2 cellular contexts compared by ENCODE assay signal in the genomic region with DNA sequence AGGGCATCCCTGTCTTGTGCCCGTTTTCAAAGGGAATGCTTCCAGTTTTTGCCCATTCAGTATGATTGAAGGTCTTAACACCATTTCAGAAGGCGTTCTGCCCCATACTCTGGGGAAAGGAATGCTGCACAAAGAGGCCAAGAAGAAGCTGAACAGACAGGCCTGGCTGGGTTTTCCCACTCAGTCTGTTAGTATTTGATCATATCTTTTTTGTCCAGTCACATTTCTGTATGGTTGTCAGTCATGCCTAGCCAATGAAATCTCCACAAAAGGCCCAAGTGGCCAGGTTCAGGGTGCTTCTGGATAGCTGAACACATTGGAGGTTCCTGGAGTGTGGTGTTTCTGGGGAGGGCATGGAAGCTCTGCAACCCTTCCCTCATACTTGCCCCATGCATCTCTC.
TF ChIP-seq lines count a peak whose summit lies in the region.

No MANE protein-coding gene starts in this region.

TF ChIP-seq in SK-N-SH treated with all-trans-retinoic acid at 6 μM for 48 hours, 23 proteins besides CTCF, POLR2A, EP300 and RAD21 (continued from another document):
- TF ChIP-seq, protein P1, sequence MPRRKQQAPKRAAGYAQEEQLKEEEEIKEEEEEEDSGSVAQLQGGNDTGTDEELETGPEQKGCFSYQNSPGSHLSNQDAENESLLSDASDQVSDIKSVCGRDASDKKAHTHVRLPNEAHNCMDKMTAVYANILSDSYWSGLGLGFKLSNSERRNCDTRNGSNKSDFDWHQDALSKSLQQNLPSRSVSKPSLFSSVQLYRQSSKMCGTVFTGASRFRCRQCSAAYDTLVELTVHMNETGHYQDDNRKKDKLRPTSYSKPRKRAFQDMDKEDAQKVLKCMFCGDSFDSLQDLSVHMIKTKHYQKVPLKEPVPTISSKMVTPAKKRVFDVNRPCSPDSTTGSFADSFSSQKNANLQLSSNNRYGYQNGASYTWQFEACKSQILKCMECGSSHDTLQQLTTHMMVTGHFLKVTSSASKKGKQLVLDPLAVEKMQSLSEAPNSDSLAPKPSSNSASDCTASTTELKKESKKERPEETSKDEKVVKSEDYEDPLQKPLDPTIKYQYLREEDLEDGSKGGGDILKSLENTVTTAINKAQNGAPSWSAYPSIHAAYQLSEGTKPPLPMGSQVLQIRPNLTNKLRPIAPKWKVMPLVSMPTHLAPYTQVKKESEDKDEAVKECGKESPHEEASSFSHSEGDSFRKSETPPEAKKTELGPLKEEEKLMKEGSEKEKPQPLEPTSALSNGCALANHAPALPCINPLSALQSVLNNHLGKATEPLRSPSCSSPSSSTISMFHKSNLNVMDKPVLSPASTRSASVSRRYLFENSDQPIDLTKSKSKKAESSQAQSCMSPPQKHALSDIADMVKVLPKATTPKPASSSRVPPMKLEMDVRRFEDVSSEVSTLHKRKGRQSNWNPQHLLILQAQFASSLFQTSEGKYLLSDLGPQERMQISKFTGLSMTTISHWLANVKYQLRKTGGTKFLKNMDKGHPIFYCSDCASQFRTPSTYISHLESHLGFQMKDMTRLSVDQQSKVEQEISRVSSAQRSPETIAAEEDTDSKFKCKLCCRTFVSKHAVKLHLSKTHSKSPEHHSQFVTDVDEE (CRISPR knock-in tag; IDR thresholded peaks at IDR 0.05): no peak
- TF ChIP-seq, protein P2, sequence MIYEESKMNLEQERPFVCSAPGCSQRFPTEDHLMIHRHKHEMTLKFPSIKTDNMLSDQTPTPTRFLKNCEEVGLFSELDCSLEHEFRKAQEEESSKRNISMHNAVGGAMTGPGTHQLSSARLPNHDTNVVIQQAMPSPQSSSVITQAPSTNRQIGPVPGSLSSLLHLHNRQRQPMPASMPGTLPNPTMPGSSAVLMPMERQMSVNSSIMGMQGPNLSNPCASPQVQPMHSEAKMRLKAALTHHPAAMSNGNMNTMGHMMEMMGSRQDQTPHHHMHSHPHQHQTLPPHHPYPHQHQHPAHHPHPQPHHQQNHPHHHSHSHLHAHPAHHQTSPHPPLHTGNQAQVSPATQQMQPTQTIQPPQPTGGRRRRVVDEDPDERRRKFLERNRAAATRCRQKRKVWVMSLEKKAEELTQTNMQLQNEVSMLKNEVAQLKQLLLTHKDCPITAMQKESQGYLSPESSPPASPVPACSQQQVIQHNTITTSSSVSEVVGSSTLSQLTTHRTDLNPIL (CRISPR knock-in tag; IDR thresholded peaks at IDR 0.05; ENCODE audit: low read depth): no peak
- TF ChIP-seq GLIS3 (CRISPR knock-in tag; IDR thresholded peaks at IDR 0.05) (no peak), ESRRG (CRISPR knock-in tag; IDR thresholded peaks at IDR 0.05) (no peak), ZFP3 (CRISPR knock-in tag; IDR thresholded peaks at IDR 0.05) (no peak), PPARA (CRISPR knock-in tag; IDR thresholded peaks at IDR 0.05; ENCODE audit: borderline replicate concordance) (no peak), ZNF565 (CRISPR knock-in tag; conservative IDR thresholded peaks at IDR 0.05; ENCODE audit: low read depth) (no peak), RARB (CRISPR knock-in tag; IDR thresholded peaks at IDR 0.05) (no peak)
- TF ChIP-seq, protein P3, sequence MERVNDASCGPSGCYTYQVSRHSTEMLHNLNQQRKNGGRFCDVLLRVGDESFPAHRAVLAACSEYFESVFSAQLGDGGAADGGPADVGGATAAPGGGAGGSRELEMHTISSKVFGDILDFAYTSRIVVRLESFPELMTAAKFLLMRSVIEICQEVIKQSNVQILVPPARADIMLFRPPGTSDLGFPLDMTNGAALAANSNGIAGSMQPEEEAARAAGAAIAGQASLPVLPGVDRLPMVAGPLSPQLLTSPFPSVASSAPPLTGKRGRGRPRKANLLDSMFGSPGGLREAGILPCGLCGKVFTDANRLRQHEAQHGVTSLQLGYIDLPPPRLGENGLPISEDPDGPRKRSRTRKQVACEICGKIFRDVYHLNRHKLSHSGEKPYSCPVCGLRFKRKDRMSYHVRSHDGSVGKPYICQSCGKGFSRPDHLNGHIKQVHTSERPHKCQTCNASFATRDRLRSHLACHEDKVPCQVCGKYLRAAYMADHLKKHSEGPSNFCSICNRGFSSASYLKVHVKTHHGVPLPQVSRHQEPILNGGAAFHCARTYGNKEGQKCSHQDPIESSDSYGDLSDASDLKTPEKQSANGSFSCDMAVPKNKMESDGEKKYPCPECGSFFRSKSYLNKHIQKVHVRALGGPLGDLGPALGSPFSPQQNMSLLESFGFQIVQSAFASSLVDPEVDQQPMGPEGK (CRISPR knock-in tag; IDR thresholded peaks at IDR 0.05; ENCODE audit: borderline replicate concordance): no peak

TF ChIP-seq in SK-N-SH, 30 proteins besides CTCF, POLR2A, EP300 and RAD21 (continued from another document):
- TF ChIP-seq RXRA (IDR thresholded peaks at IDR 0.05; ENCODE audit: borderline replicate concordance, low read depth): no peak
- no peak for TF ChIP-seq RCOR1 (IDR thresholded peaks at IDR 0.05; ENCODE audit: low read length)
TF ChIP-seq in SK-N-SH: peak in this region for 0.
